ENCODE assay signal across 16 cellular contexts in genomic region chr1:18943914-18944572, GRCh38. TPM values are rescaled to one million over a fixed set of nuclear protein-coding genes. Genes with fewer than 3 reads are reported as not detected.
DNase-seq lines count a peak whose midpoint lies in the region; ATAC-seq, FAIRE-seq and TF ChIP-seq lines count a peak whose summit lies in the region.
"Had no signal": no experiment of that assay in that cellular context is flagged by ENCODE, and none has a peak within 500 bp of the region (broad histone marks: within the 10 kb centered on the region; RNA-seq: fewer than 3 reads in every experiment).

No MANE protein-coding gene starts in this region.

- H3K27ac ChIP-seq in keratinocyte (ENCODE audit: control insufficient read depth, insufficient read depth, low read length) = peak overlapping the region; percentile 61

- H3K4me2 ChIP-seq in keratinocyte (ENCODE audit: control insufficient read depth, extremely low read depth, insufficient read depth, low read depth, low read length) = no peak overlapping the region

- H3K9me3 Mint-ChIP-seq in stimulated activated memory B cell treated with anti-CD40 and anti-IgM and Interleukin-4, amounts not matched to agents 10 μg/mL and 1 μg/mL and 100 μg/mL, for 72 hours = no peaks in the 10 kb centered on the region
- H3K9me3 Mint-ChIP-seq: T-helper 2 cell treated with Interferon-gamma antibody and Interleukin-4, amounts not matched to agents 5 μg/mL and 100 μg/mL, for 36 hours had no signal

- H4K20me1 ChIP-seq in keratinocyte (ENCODE audit: control insufficient read depth, extremely low read depth, insufficient read depth, low read length) = peaks cover 5% of the 10 kb centered on the region

- peaks cover 2% of the 10 kb centered on the region for H3K9me1 ChIP-seq in keratinocyte (ENCODE audit: control insufficient read depth, extremely low read depth, insufficient read depth, low read length)

- DNase-seq in GM13977 (ENCODE audit: low spot score) (peak; percentile 61), T-helper 17 cell (no peak), keratinocyte (ENCODE audit: low read depth, low spot score) (no peak), urothelium cell line (ENCODE audit: low spot score) (no peak), NCI-H446 (lab: John Stamatoyannopoulos, UW) (no peak), GM03348 (ENCODE audit: low spot score) (no peak)
- DNase-seq: activated gamma-delta T cell treated with Interleukin-2 at 50 U/mL for 16 hours; Caco-2; central memory CD4-positive, alpha-beta T cell; NCI-H1092; NCI-H446 treated with DMSO at 0.1 percent for 48 hours; Peyer's patch; stimulated activated CD4-positive, alpha-beta T cell treated with anti-CD3 and anti-CD28 coated beads, Interleukin-4, amount 100 ng/mL, for 1 hour; stimulated activated naive CD4-positive, alpha-beta T cell treated with Interleukin-2 at 50 U/mL for 16 hours had no signal

- H3K9ac ChIP-seq in keratinocyte (ENCODE audit: control insufficient read depth, extremely low read depth, insufficient read depth, low read length) = peak overlapping the region; percentile 26

- H2AFZ ChIP-seq in keratinocyte (ENCODE audit: control insufficient read depth, low read length) = no peak overlapping the region

- TF ChIP-seq CTCF in GM13977 (IDR thresholded peaks at IDR 0.05; ENCODE audit: extremely low read depth, insufficient read depth, missing control alignments) (peak; percentile 10), keratinocyte (optimal IDR thresholded peaks at IDR 0.05 in 1 of 3, IDR thresholded peaks at IDR 0.05 in 1 of 3, conservative IDR thresholded peaks at IDR 0.05 in 1 of 3; ENCODE audit: extremely low read depth in 1 of 3, insufficient read depth in 2 of 3, low read length in 3 of 3) (no peak)

- H3K27ac Mint-ChIP-seq in T-helper 17 cell = peak overlapping the region; percentile 100
- peak overlapping the region; percentile 38 for H3K27ac Mint-ChIP-seq in stimulated activated memory B cell treated with anti-CD40 and anti-IgM and Interleukin-4, amounts not matched to agents 10 μg/mL and 1 μg/mL and 100 μg/mL, for 72 hours

- peaks cover 4 to 18% of the 10 kb centered on the region in 2 experiments for H3K36me3 ChIP-seq in keratinocyte (ENCODE audit: control insufficient read depth in 2 of 2, extremely low read depth in 1 of 2, insufficient read depth in 2 of 2, low read length in 2 of 2)
- H3K36me3 ChIP-seq: Peyer's patch had no signal

- peaks cover 78% of the 10 kb centered on the region for H3K4me1 Mint-ChIP-seq in T-helper 17 cell
- H3K4me1 Mint-ChIP-seq in stimulated activated memory B cell treated with anti-CD40 and anti-IgM and Interleukin-4, amounts not matched to agents 10 μg/mL and 1 μg/mL and 100 μg/mL, for 72 hours = peaks cover 65% of the 10 kb centered on the region

- H3K4me3 Mint-ChIP-seq in T-helper 17 cell = peak overlapping the region; percentile 84
- H3K4me3 Mint-ChIP-seq in stimulated activated memory B cell treated with anti-CD40 and anti-IgM and Interleukin-4, amounts not matched to agents 10 μg/mL and 1 μg/mL and 100 μg/mL, for 72 hours = no peak overlapping the region
- H3K4me3 Mint-ChIP-seq: T-helper 2 cell treated with Interferon-gamma antibody and Interleukin-4, amounts not matched to agents 5 μg/mL and 100 μg/mL, for 36 hours had no signal

- dilution Hi-C loops in keratinocyte (cut with MboI; ENCODE audit: extremely low pct_ligation_motif_present, low sequenced_read_pairs) = no loop called here

- H3K27me3 Mint-ChIP-seq in T-helper 17 cell = no peaks in the 10 kb centered on the region
- no peaks in the 10 kb centered on the region for H3K27me3 Mint-ChIP-seq in stimulated activated memory B cell treated with anti-CD40 and anti-IgM and Interleukin-4, amounts not matched to agents 10 μg/mL and 1 μg/mL and 100 μg/mL, for 72 hours

- FAIRE-seq in keratinocyte (lab: Jason Lieb, UNC) = no peak
- FAIRE-seq in urothelium cell line (lab: Jason Lieb, UNC) = no peak

- H3K9me3 ChIP-seq in T-helper 17 cell (ENCODE audit: control insufficient read depth, low read length, poor library complexity, severe bottlenecking) (no peaks in the 10 kb centered on the region), keratinocyte (ENCODE audit: control insufficient read depth, low read depth, low read length) (no peaks in the 10 kb centered on the region)
- H3K9me3 ChIP-seq: Caco-2, Peyer's patch had no signal

- peaks cover 96% of the 10 kb centered on the region for H3K79me2 ChIP-seq in keratinocyte (ENCODE audit: control insufficient read depth, insufficient read depth, low read length)

- H3K36me3 Mint-ChIP-seq in T-helper 17 cell (ENCODE audit: low read depth) = no peaks in the 10 kb centered on the region
- peaks cover 8% of the 10 kb centered on the region for H3K36me3 Mint-ChIP-seq in stimulated activated memory B cell treated with anti-CD40 and anti-IgM and Interleukin-4, amounts not matched to agents 10 μg/mL and 1 μg/mL and 100 μg/mL, for 72 hours

- in situ Hi-C loops in GM13977 (cut with MboI; ENCODE audit: low pct_unique_long_range_greater_than_20kb, low sequenced_read_pairs, unreplicated experiment) = no loop called here

- peaks cover 90% of the 10 kb centered on the region for H3K4me1 ChIP-seq in keratinocyte (ENCODE audit: control insufficient read depth, extremely low read depth, insufficient read depth, low read length)

- ATAC-seq in T-helper 17 cell = no peak
- ATAC-seq in stimulated activated memory B cell treated with anti-CD40 and anti-IgM and Interleukin-4, amounts not matched to agents 10 μg/mL and 1 μg/mL and 100 μg/mL, for 72 hours = no peak

- H3K4me3 ChIP-seq in keratinocyte (ENCODE audit: control insufficient read depth in 2 of 3, extremely low read depth in 1 of 3, insufficient read depth in 2 of 3, low read depth in 1 of 3, low read length in 3 of 3) = no peak overlapping the region
- H3K4me3 ChIP-seq: Peyer's patch had no signal

- H3K27me3 ChIP-seq in keratinocyte (ENCODE audit: control insufficient read depth, extremely low read depth, insufficient read depth, low read length) = no peaks in the 10 kb centered on the region
- H3K27me3 ChIP-seq: Peyer's patch had no signal

RNA-seq across cellular contexts. Expression of gene IFFO2, which starts 12.4 kb away (rescaled TPM):
- 100 to 1,000 TPM in 1 of 2 donors, 10 to 100 TPM in 1; 99.8 to 119 TPM for total RNA-seq in T-helper 17 cell
- polyA plus RNA-seq in keratinocyte = 55.0 to 61.5 TPM (median 57.9 TPM) in 3 replicates
- 124 TPM for polyA plus RNA-seq in keratinocyte (2011; ENCODE audit: low read depth)
- polyA plus RNA-seq in keratinocyte (2011; cell fraction: cytosol; rRNA removed) = 43.0 and 79.6 TPM in 2 replicates
- 145 and 193 TPM in 2 replicates for polyA plus RNA-seq in keratinocyte (2011; cell fraction: nucleus; rRNA removed)
- 72.9 and 75.0 TPM in 2 replicates for polyA plus RNA-seq in keratinocyte (2012; ENCODE audit: low replicate concordance)
- polyA minus RNA-seq in keratinocyte = 106 to 194 TPM (median 118 TPM) in 3 replicates
- polyA minus RNA-seq in keratinocyte (2011; cell fraction: cytosol; rRNA and poly(A)+ RNA removed) = 127 TPM
- 82.3 and 144 TPM in 2 replicates for polyA minus RNA-seq in keratinocyte (2011; cell fraction: nucleus; rRNA and poly(A)+ RNA removed)

RNA-seq across cellular contexts. Expression of gene ALDH4A1, which starts 41.7 kb away (rescaled TPM):
- 1 to 10 TPM; 1.1 to 1.2 TPM for total RNA-seq in T-helper 17 cell
- polyA plus RNA-seq in keratinocyte = 38.7 to 91.9 TPM (median 52.7 TPM) in 3 replicates
- polyA plus RNA-seq in keratinocyte (2011; ENCODE audit: low read depth) = 23.4 TPM
- polyA plus RNA-seq in keratinocyte (2011; cell fraction: cytosol; rRNA removed) = 32.0 and 62.6 TPM in 2 replicates
- 62.5 and 83.1 TPM in 2 replicates for polyA plus RNA-seq in keratinocyte (2011; cell fraction: nucleus; rRNA removed)
- 44.0 and 48.3 TPM in 2 replicates for polyA plus RNA-seq in keratinocyte (2012; ENCODE audit: low replicate concordance)
- 48.6 to 89.0 TPM (median 74.9 TPM) in 3 replicates for polyA minus RNA-seq in keratinocyte
- polyA minus RNA-seq in keratinocyte (2011; cell fraction: cytosol; rRNA and poly(A)+ RNA removed) = 91.9 TPM
- 65.3 and 76.2 TPM in 2 replicates for polyA minus RNA-seq in keratinocyte (2011; cell fraction: nucleus; rRNA and poly(A)+ RNA removed)
